Comparison of ENCODE assay signal across 22 cellular contexts in genomic region chr12:64587447-64587846, GRCh38.
DNase-seq lines count a peak whose midpoint lies in the region; FAIRE-seq and TF ChIP-seq lines count a peak whose summit lies in the region.
"Had no signal": no experiment of that assay in that cellular context is flagged by ENCODE, and none has a peak within 500 bp of the region (broad histone marks: within the 10 kb centered on the region; RNA-seq: fewer than 3 reads in every experiment).

No MANE protein-coding gene starts in this region.

- peak; percentile 26; the same call in 1 of the 2 replicates for TF ChIP-seq RAD21 in Ishikawa (IDR thresholded peaks at IDR 0.05; ENCODE audit: low read depth)

- FAIRE-seq in H54 (lab: Jason Lieb, UNC) = no peak
- FAIRE-seq: G401.6 had no signal

- DNase-seq in DMS53 (lab: John Stamatoyannopoulos, UW) (peak; percentile 20), DMS53 treated with DMSO at 0.1 percent for 48 hours (lab: John Stamatoyannopoulos, UW; ENCODE audit: unreplicated experiment) (no peak), SW480 (ENCODE audit: low spot score) (peak; percentile 29), fibroblast of peridontal ligament (ENCODE audit: extremely low read depth) (peak; percentile 19), H54 (ENCODE audit: insufficient read length, low spot score) (no peak), germinal center (ENCODE audit: low spot score) (no peak), erythroblast (lab: John Stamatoyannopoulos, UW) (no peak)
- DNase-seq: 8988T; BE2C; Calu3; CD4-positive, alpha-beta memory T cell; DMS79 treated with DMSO at 0.1 percent for 48 hours; H7; KBM-7; NCI-H1436; NCI-H2029; NCI-H2171 treated with DMSO at 0.1 percent for 48 hours; NCI-H446 treated with DMSO at 0.1 percent for 48 hours; NCI-H748 treated with DMSO at 0.1 percent for 48 hours; PC-9 had no signal

- no peak for TF ChIP-seq EP300 in Ishikawa (IDR thresholded peaks at IDR 0.05; ENCODE audit: borderline replicate concordance)

- TF ChIP-seq POLR2A in H54 (IDR thresholded peaks at IDR 0.05; ENCODE audit: low read depth, low read length) (no peak), erythroblast (IDR thresholded peaks at IDR 0.05; ENCODE audit: low read length) (no peak)

TF ChIP-seq in Ishikawa, 13 proteins besides CTCF, POLR2A, EP300 and RAD21:
- TF ChIP-seq CREB1 (IDR thresholded peaks at IDR 0.05; ENCODE audit: low read depth) (no peak), CEBPB (IDR thresholded peaks at IDR 0.05) (no peak), TEAD4 (IDR thresholded peaks at IDR 0.05) (no peak), ZBTB7A (IDR thresholded peaks at IDR 0.05; ENCODE audit: low read depth) (no peak), FOXM1 (IDR thresholded peaks at IDR 0.05; ENCODE audit: borderline replicate concordance, low read depth) (no peak), TAF1 (IDR thresholded peaks at IDR 0.05; ENCODE audit: low read depth) (no peak), EGR1 (IDR thresholded peaks at IDR 0.05) (no peak), REST (IDR thresholded peaks at IDR 0.05; ENCODE audit: low read depth) (no peak), MAX (IDR thresholded peaks at IDR 0.05) (no peak), NFIC (IDR thresholded peaks at IDR 0.05) (no peak), TCF12 (IDR thresholded peaks at IDR 0.05; ENCODE audit: low read depth) (no peak), YY1 (IDR thresholded peaks at IDR 0.05; ENCODE audit: low read depth) (no peak)
- TF ChIP-seq, protein P1, sequence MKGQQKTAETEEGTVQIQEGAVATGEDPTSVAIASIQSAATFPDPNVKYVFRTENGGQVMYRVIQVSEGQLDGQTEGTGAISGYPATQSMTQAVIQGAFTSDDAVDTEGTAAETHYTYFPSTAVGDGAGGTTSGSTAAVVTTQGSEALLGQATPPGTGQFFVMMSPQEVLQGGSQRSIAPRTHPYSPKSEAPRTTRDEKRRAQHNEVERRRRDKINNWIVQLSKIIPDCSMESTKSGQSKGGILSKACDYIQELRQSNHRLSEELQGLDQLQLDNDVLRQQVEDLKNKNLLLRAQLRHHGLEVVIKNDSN (IDR thresholded peaks at IDR 0.05) = no peak

Comparison
In these comparisons a context has a peak if more than half of its experiments do, and no peak if none do; other contexts are left out.
1. DNase-seq: peak in DMS53 (single experiment), SW480 (single experiment) and fibroblast of peridontal ligament (single experiment); none in DMS53 treated with DMSO at 0.1 percent for 48 hours (single experiment), H54 (single experiment), germinal center (single experiment) and erythroblast (0 of 2).